Comparison of ENCODE assay signal across 25 cellular contexts in genomic region chr4:102354671-102355454, GRCh38.
"Had no signal": no experiment of that assay in that cellular context is flagged by ENCODE, and none has a peak within 500 bp of the region (broad histone marks: within the 10 kb centered on the region; RNA-seq: fewer than 3 reads in every experiment).

No MANE protein-coding gene starts in this region.

- H3K27ac ChIP-seq: brain microvascular endothelial cell, esophagus squamous epithelium, gastroesophageal sphincter, VCaP had no signal

- H3K9me3 ChIP-seq: esophagus squamous epithelium, gastroesophageal sphincter had no signal

- ATAC-seq: activated T-cell treated with anti-CD3 and anti-CD28 coated beads, Interleukin-2, amount 50 U/mL, for 4 hours; activated T-helper 17 cell treated with anti-CD3 and anti-CD28 coated beads, Interleukin-2, amount 50 U/mL, for 72 hours; effector memory CD8-positive, alpha-beta T cell; gastroesophageal sphincter; WTC11 had no signal

- H3K4me1 ChIP-seq: esophagus squamous epithelium, gastroesophageal sphincter had no signal

- H3K27me3 ChIP-seq: brain microvascular endothelial cell, esophagus squamous epithelium, gastroesophageal sphincter had no signal

- H3K36me3 ChIP-seq: brain microvascular endothelial cell, esophagus squamous epithelium, gastroesophageal sphincter had no signal

- H3K4me3 ChIP-seq: esophagus squamous epithelium, gastroesophageal sphincter had no signal

- DNase-seq: activated CD4-positive, alpha-beta memory T cell treated with anti-CD3 and anti-CD28 coated beads, Interleukin-2, amount 10 ng/mL, durations not matched to agents 7 days and 5 days; activated CD4-positive, alpha-beta T cell treated with anti-CD3 and anti-CD28 coated beads for 1 hour; activated CD4-positive, alpha-beta T cell treated with anti-CD3 and anti-CD28 coated beads for 4 hours; activated CD4-positive, alpha-beta T cell treated with anti-CD3 and anti-CD28 coated beads, Interleukin-2, amount 10 ng/mL, durations not matched to agents 7 days and 5 days; activated CD4-positive, alpha-beta T cell treated with anti-CD3 and anti-CD28 coated beads, Interleukin-2, amount 50 U/mL, for 4 hours; activated CD8-positive, alpha-beta memory T cell treated with anti-CD3 and anti-CD28 coated beads, Interleukin-2, amount 50 U/mL, for 48 hours; activated effector memory CD4-positive, alpha-beta T cell treated with Interleukin-2 at 50 U/mL for 16 hours; activated gamma-delta T cell treated with Interleukin-2 at 50 U/mL for 16 hours; activated naive CD4-positive, alpha-beta T cell treated with anti-CD3 and anti-CD28 coated beads, Interleukin-2, amount 50 U/mL, for 16 hours; activated naive CD4-positive, alpha-beta T cell treated with Interleukin-2 at 50 U/mL for 16 hours; activated T-cell treated with anti-CD3 and anti-CD28 coated beads, Interleukin-2, amount 50 U/mL, for 4 hours; amniotic stem cell; anterior cingulate cortex; brain microvascular endothelial cell; cortex of kidney; dermis blood vessel endothelial cell; effector CD4-positive, alpha-beta T cell; effector memory CD8-positive, alpha-beta T cell; esophagus squamous epithelium; foreskin melanocyte; T-helper 2 cell had no signal
